26 cellular contexts compared by ENCODE assay signal in genomic region chr16:56613706-56614105, GRCh38. TPM values are rescaled to one million over a fixed set of nuclear protein-coding genes. Genes with fewer than 3 reads are reported as not detected.
DNase-seq lines count a peak whose midpoint lies in the region; ATAC-seq and TF ChIP-seq lines count a peak whose summit lies in the region.
"Had no signal": no experiment of that assay in that cellular context is flagged by ENCODE, and none has a peak within 500 bp of the region (broad histone marks: within the 10 kb centered on the region; RNA-seq: fewer than 3 reads in every experiment).

No MANE protein-coding gene starts in this region.

- H3K27ac ChIP-seq in GM23338 (ENCODE audit: low read depth), result no peak overlapping the region
- H3K27ac ChIP-seq: BLaER1, VCaP had no signal

- H3K4me2 ChIP-seq in GM23338, result no peak overlapping the region
- H3K4me2 ChIP-seq: BLaER1 had no signal

- no peak for TF ChIP-seq CTCF in nephron progenitor cell (IDR thresholded peaks at IDR 0.05)
- no peak for TF ChIP-seq CTCF in GM23338 (conservative IDR thresholded peaks at IDR 0.05; ENCODE audit: low read depth in 2 of 2)

- peaks cover 99% of the 10 kb centered on the region for H3K27me3 ChIP-seq in GM23338 (ENCODE audit: insufficient read depth)

- no peak for TF ChIP-seq EP300 in Ishikawa (IDR thresholded peaks at IDR 0.05; ENCODE audit: borderline replicate concordance)

- H3K4me3 Mint-ChIP-seq in activated T-cell treated with anti-CD3 and anti-CD28 coated beads, Interleukin-2, amount 50 U/mL, for 24 hours, result peak overlapping the region; percentile 35
- H3K4me3 Mint-ChIP-seq in activated T-cell treated with anti-CD3 and anti-CD28 coated beads, Interleukin-2, amount 50 U/mL, for 4 hours, result no peak overlapping the region
- H3K4me3 Mint-ChIP-seq in activated naive CD8-positive, alpha-beta T cell treated with anti-CD3 and anti-CD28 coated beads for 36 hours, result no peak overlapping the region
- H3K4me3 Mint-ChIP-seq in nephron progenitor cell (no peak overlapping the region), GM23338 (no peak overlapping the region)
- H3K4me3 Mint-ChIP-seq: activated CD4-positive, alpha-beta memory T cell treated with anti-CD3 and anti-CD28 coated beads for 36 hours; nephron had no signal

- H3F3A ChIP-seq in GM23338 (replicated peaks; ENCODE audit: low read depth), result peaks cover 11% of the 10 kb centered on the region; the same call in 1 of the 2 replicates

- H3K9me3 Mint-ChIP-seq in activated T-cell treated with anti-CD3 and anti-CD28 coated beads, Interleukin-2, amount 50 U/mL, for 24 hours, result no peaks in the 10 kb centered on the region
- H3K9me3 Mint-ChIP-seq in activated T-cell treated with anti-CD3 and anti-CD28 coated beads, Interleukin-2, amount 50 U/mL, for 4 hours, result no peaks in the 10 kb centered on the region
- no peaks in the 10 kb centered on the region for H3K9me3 Mint-ChIP-seq in activated naive CD8-positive, alpha-beta T cell treated with anti-CD3 and anti-CD28 coated beads for 36 hours
- H3K9me3 Mint-ChIP-seq in nephron progenitor cell (no peaks in the 10 kb centered on the region), GM23338 (no peaks in the 10 kb centered on the region)
- H3K9me3 Mint-ChIP-seq: activated CD4-positive, alpha-beta memory T cell treated with anti-CD3 and anti-CD28 coated beads for 36 hours; nephron had no signal

- no peak overlapping the region for H3K4me3 ChIP-seq in GM23338
- H3K4me3 ChIP-seq: BLaER1 had no signal

- H2AFZ ChIP-seq in GM23338, result no peak overlapping the region

- DNase-seq in activated T-cell treated with anti-CD3 and anti-CD28 coated beads, Interleukin-2, amount 50 U/mL, for 24 hours, result no peak
- DNase-seq in activated T-cell treated with anti-CD3 and anti-CD28 coated beads, Interleukin-2, amount 50 U/mL, for 4 hours, result no peak
- no peak for DNase-seq in activated naive CD8-positive, alpha-beta T cell treated with anti-CD3 and anti-CD28 coated beads for 36 hours
- DNase-seq in kidney tubule cell (ENCODE audit: low spot score), result peak; percentile 63
- DNase-seq in nephron progenitor cell, result no peak
- DNase-seq in central memory CD4-positive, alpha-beta T cell, result no peak
- no peak for DNase-seq in GM23338 (ENCODE audit: low spot score)
- DNase-seq: activated CD4-positive, alpha-beta memory T cell treated with anti-CD3 and anti-CD28 coated beads for 36 hours; activated T-cell treated with anti-CD3 and anti-CD28 coated beads for 4 hours; Calu3; cortex of kidney; NCI-H1105; NCI-H2081 treated with DMSO at 0.1 percent for 48 hours; NCI-H82; SHP77 treated with DMSO at 0.1 percent for 48 hours; stimulated activated CD8-positive, alpha-beta memory T cell treated with anti-CD3 and anti-CD28 coated beads, Interleukin-4, amount 100 ng/mL, for 48 hours had no signal

- no peaks in the 10 kb centered on the region for H3K36me3 ChIP-seq in GM23338 (ENCODE audit: insufficient read depth)
- H3K36me3 ChIP-seq: BLaER1 had no signal

- H3K79me2 ChIP-seq in GM23338 (replicated peaks; ENCODE audit: insufficient read depth), result no peaks in the 10 kb centered on the region

- no peak for ATAC-seq in activated T-cell treated with anti-CD3 and anti-CD28 coated beads, Interleukin-2, amount 50 U/mL, for 4 hours
- ATAC-seq in GM23338, result no peak
- ATAC-seq: left lobe of liver, sciatic nerve had no signal

- peaks cover 23% of the 10 kb centered on the region for H3K27me3 Mint-ChIP-seq in activated T-cell treated with anti-CD3 and anti-CD28 coated beads, Interleukin-2, amount 50 U/mL, for 24 hours
- peaks cover 18% of the 10 kb centered on the region for H3K27me3 Mint-ChIP-seq in activated T-cell treated with anti-CD3 and anti-CD28 coated beads, Interleukin-2, amount 50 U/mL, for 4 hours (ENCODE audit: low read depth)
- H3K27me3 Mint-ChIP-seq in activated naive CD8-positive, alpha-beta T cell treated with anti-CD3 and anti-CD28 coated beads for 36 hours, result peaks cover 16% of the 10 kb centered on the region
- H3K27me3 Mint-ChIP-seq in nephron progenitor cell (ENCODE audit: low read depth, poor library complexity) (peaks cover 88% of the 10 kb centered on the region), GM23338 (ENCODE audit: insufficient read depth, low read depth, poor library complexity) (peaks cover 72% of the 10 kb centered on the region)

- no peak for TF ChIP-seq RAD21 in Ishikawa (IDR thresholded peaks at IDR 0.05; ENCODE audit: low read depth)

- H4K20me1 ChIP-seq in GM23338 (replicated peaks; ENCODE audit: insufficient read depth), result 0 out of 2 replicates have a peak, but pooled peaks cover 4% of the 10 kb centered on the region

- peaks cover 77% of the 10 kb centered on the region for H3K4me1 Mint-ChIP-seq in activated T-cell treated with anti-CD3 and anti-CD28 coated beads, Interleukin-2, amount 50 U/mL, for 24 hours (ENCODE audit: low read depth)
- H3K4me1 Mint-ChIP-seq in activated T-cell treated with anti-CD3 and anti-CD28 coated beads, Interleukin-2, amount 50 U/mL, for 4 hours (ENCODE audit: low read depth), result peaks cover 69% of the 10 kb centered on the region
- H3K4me1 Mint-ChIP-seq in activated naive CD8-positive, alpha-beta T cell treated with anti-CD3 and anti-CD28 coated beads for 36 hours, result peaks cover 68% of the 10 kb centered on the region
- H3K4me1 Mint-ChIP-seq in nephron progenitor cell, result peaks cover 42% of the 10 kb centered on the region
- peaks cover 31% of the 10 kb centered on the region for H3K4me1 Mint-ChIP-seq in GM23338

- H3K9me2 ChIP-seq in GM23338 (ENCODE audit: insufficient read depth), result no peaks in the 10 kb centered on the region

- H3K36me3 Mint-ChIP-seq in activated T-cell treated with anti-CD3 and anti-CD28 coated beads, Interleukin-2, amount 50 U/mL, for 24 hours (ENCODE audit: low read depth), result peaks cover 8% of the 10 kb centered on the region
- no peaks in the 10 kb centered on the region for H3K36me3 Mint-ChIP-seq in activated T-cell treated with anti-CD3 and anti-CD28 coated beads, Interleukin-2, amount 50 U/mL, for 4 hours (ENCODE audit: insufficient read depth)
- peaks cover 4% of the 10 kb centered on the region for H3K36me3 Mint-ChIP-seq in activated naive CD8-positive, alpha-beta T cell treated with anti-CD3 and anti-CD28 coated beads for 36 hours
- no peaks in the 10 kb centered on the region for H3K36me3 Mint-ChIP-seq in nephron progenitor cell (ENCODE audit: low read depth)
- H3K36me3 Mint-ChIP-seq in GM23338 (ENCODE audit: low read depth), result peaks cover 9% of the 10 kb centered on the region; the same call in 2 of the 3 replicates
- H3K36me3 Mint-ChIP-seq: activated CD4-positive, alpha-beta memory T cell treated with anti-CD3 and anti-CD28 coated beads for 36 hours had no signal

- peak overlapping the region; percentile 87 for H3K27ac Mint-ChIP-seq in activated T-cell treated with anti-CD3 and anti-CD28 coated beads, Interleukin-2, amount 50 U/mL, for 24 hours
- H3K27ac Mint-ChIP-seq in activated naive CD8-positive, alpha-beta T cell treated with anti-CD3 and anti-CD28 coated beads for 36 hours, result peak overlapping the region; percentile 4
- H3K27ac Mint-ChIP-seq in nephron progenitor cell (no peak overlapping the region), GM23338 (no peak overlapping the region)
- H3K27ac Mint-ChIP-seq: activated CD4-positive, alpha-beta memory T cell treated with anti-CD3 and anti-CD28 coated beads for 36 hours; nephron had no signal

- H3K4me1 ChIP-seq in GM23338 (ENCODE audit: insufficient read depth), result peaks cover 44% of the 10 kb centered on the region

TF ChIP-seq in Ishikawa, 13 proteins besides CTCF, POLR2A, EP300 and RAD21 (continues in another document):
- TF ChIP-seq YY1 (IDR thresholded peaks at IDR 0.05; ENCODE audit: low read depth) (no peak), EGR1 (IDR thresholded peaks at IDR 0.05) (no peak), CEBPB (IDR thresholded peaks at IDR 0.05) (no peak)

TF ChIP-seq in GM23338, 12 proteins besides CTCF, POLR2A, EP300 and RAD21:
- no peak for TF ChIP-seq JUNB (IDR thresholded peaks at IDR 0.05; ENCODE audit: unreplicated experiment)

RNA-seq across cellular contexts. Expression of gene MT2A, which starts 5.3 kb away (rescaled TPM):
- total RNA-seq in activated T-cell treated with anti-CD3 and anti-CD28 coated beads, Interleukin-2, amount 50 U/mL, for 4 hours, result 100 to 1,000 TPM; 186 to 438 (median 301) TPM
- 100 to 1,000 TPM; 124 to 126 TPM for total RNA-seq in activated naive CD8-positive, alpha-beta T cell treated with anti-CD3 and anti-CD28 coated beads for 36 hours
- 8.9 and 13.9 TPM in 2 replicates for total RNA-seq in GM23338 (2014; rRNA removed; shearing (Covaris generic))
- 243 and 267 TPM in 2 replicates for polyA plus RNA-seq in GM23338 (2016; fragmentation: Nextera tagmentation; extraction: Ambion mirVana)

RNA-seq across cellular contexts. Expression of gene MT1E, which starts 11.9 kb away (rescaled TPM):
- total RNA-seq in activated T-cell treated with anti-CD3 and anti-CD28 coated beads, Interleukin-2, amount 50 U/mL, for 4 hours, result 100 to 1,000 TPM in 1 of 3 donors, 10 to 100 TPM in 2; 49.1 to 122 (median 71.4) TPM
- 10 to 100 TPM; 67.1 to 68.9 TPM for total RNA-seq in activated naive CD8-positive, alpha-beta T cell treated with anti-CD3 and anti-CD28 coated beads for 36 hours
- total RNA-seq in GM23338 (2014; rRNA removed; shearing (Covaris generic)), result 13.9 and 31.0 TPM in 2 replicates
- polyA plus RNA-seq in GM23338 (2016; fragmentation: Nextera tagmentation; extraction: Ambion mirVana), result 121 and 133 TPM in 2 replicates
- total RNA-seq: Calu3, OCI-LY7 had no signal

RNA-seq across cellular contexts. Expression of gene MT1M, which starts 18.8 kb away (rescaled TPM):
- under 1 TPM in 1 of 3 donors, not detected in 2; 0.48 TPM for total RNA-seq in activated T-cell treated with anti-CD3 and anti-CD28 coated beads, Interleukin-2, amount 50 U/mL, for 4 hours
- total RNA-seq in activated naive CD8-positive, alpha-beta T cell treated with anti-CD3 and anti-CD28 coated beads for 36 hours, result not detected
- total RNA-seq in GM23338 (2014; rRNA removed; shearing (Covaris generic)), result 1.1 TPM in 1 of 2 replicates, not detected in the other
- 4.7 and 6.1 TPM in 2 replicates for polyA plus RNA-seq in GM23338 (2016; fragmentation: Nextera tagmentation; extraction: Ambion mirVana)
- total RNA-seq: activated CD4-positive, alpha-beta memory T cell treated with anti-CD3 and anti-CD28 coated beads for 36 hours; Calu3; OCI-LY7; T-helper 1 cell treated with Interleukin-12 subunit alpha and Interleukin-12 subunit beta and Interleukin-4 antibody, amounts not matched to agents 30 ng/mL and 1 ng/mL, for 36 hours had no signal

RNA-seq across cellular contexts. Expression of gene MT3, which starts 24.4 kb away (rescaled TPM):
- under 1 TPM in 1 of 3 donors, not detected in 2; 0.35 TPM for total RNA-seq in activated T-cell treated with anti-CD3 and anti-CD28 coated beads, Interleukin-2, amount 50 U/mL, for 4 hours
- total RNA-seq in activated naive CD8-positive, alpha-beta T cell treated with anti-CD3 and anti-CD28 coated beads for 36 hours, result 10 to 100 TPM; 24.3 to 25.6 TPM
- total RNA-seq in GM23338 (2014; rRNA removed; shearing (Covaris generic)), result not detected in 2 replicates
- not detected in 2 replicates for polyA plus RNA-seq in GM23338 (2016; fragmentation: Nextera tagmentation; extraction: Ambion mirVana)
- total RNA-seq: Calu3, Daoy, left lobe of liver, OCI-LY7 had no signal

RNA-seq across cellular contexts. Expression of gene MT1A, which starts 24.8 kb away (rescaled TPM):
- total RNA-seq in activated T-cell treated with anti-CD3 and anti-CD28 coated beads, Interleukin-2, amount 50 U/mL, for 4 hours, result not detected
- not detected for total RNA-seq in activated naive CD8-positive, alpha-beta T cell treated with anti-CD3 and anti-CD28 coated beads for 36 hours
- total RNA-seq in GM23338 (2014; rRNA removed; shearing (Covaris generic)), result not detected in 2 replicates
- polyA plus RNA-seq in GM23338 (2016; fragmentation: Nextera tagmentation; extraction: Ambion mirVana), result 1.6 and 2.5 TPM in 2 replicates
- total RNA-seq: Calu3; Daoy; OCI-LY7; T-helper 1 cell treated with Interleukin-12 subunit alpha and Interleukin-12 subunit beta and Interleukin-4 antibody, amounts not matched to agents 30 ng/mL and 1 ng/mL, for 36 hours; urinary bladder had no signal

Comparison
In these comparisons a context has a peak if more than half of its experiments do, and no peak if none do; other contexts are left out.
1. H3K27ac Mint-ChIP-seq: peak in activated T-cell treated with anti-CD3 and anti-CD28 coated beads, Interleukin-2, amount 50 U/mL, for 24 hours (single experiment) and activated naive CD8-positive, alpha-beta T cell treated with anti-CD3 and anti-CD28 coated beads for 36 hours (single experiment); none in nephron progenitor cell (single experiment) and GM23338 (single experiment).